In genomic region chr10:6163364-6164270, GRCh38 we compare ENCODE assay signal across 1 cellular context.
TF ChIP-seq lines count a peak whose summit lies in the region.

No MANE protein-coding gene starts in this region.

TF ChIP-seq in K562, 482 proteins besides CTCF, POLR2A, EP300 and RAD21 (continued from another document and continues in another):
- TF ChIP-seq FOSL1 (tag; conservative IDR thresholded peaks at IDR 0.05) (peak; percentile 29; the same call in 1 of the 2 replicates), EHMT2 (IDR thresholded peaks at IDR 0.05) (no peak), ZNF282 (CRISPR knock-in tag; IDR thresholded peaks at IDR 0.05) (peak; percentile 94; the same call in 1 of the 2 replicates), DNMT1 (IDR thresholded peaks at IDR 0.05) (no peak), HOMEZ (CRISPR knock-in tag; IDR thresholded peaks at IDR 0.05) (no peak), NFRKB (IDR thresholded peaks at IDR 0.05; ENCODE audit: low read depth) (peak; percentile 68), TEAD1 (CRISPR knock-in tag; IDR thresholded peaks at IDR 0.05) (0 out of 4 replicates have a peak, but pooled peaks of 1 of the 2 experiments have one; percentile 26), BCOR (IDR thresholded peaks at IDR 0.05) (no peak), HNRNPH1 (optimal IDR thresholded peaks at IDR 0.05; ENCODE audit: low read depth, low read length) (no peak), C11orf30 (IDR thresholded peaks at IDR 0.05; ENCODE audit: low read depth) (0 out of 2 replicates have a peak, but pooled peaks have one; percentile 14), GATAD2A (IDR thresholded peaks at IDR 0.05) (no peak), ZNF639 (CRISPR knock-in tag; conservative IDR thresholded peaks at IDR 0.05 in 1 of 2, IDR thresholded peaks at IDR 0.05 in 1 of 2) (peak in 1 of 2 experiments; percentile 90; a peak in 2 of 4 replicates), CREB3L1 (IDR thresholded peaks at IDR 0.05; ENCODE audit: borderline replicate concordance, low read depth) (0 out of 2 replicates have a peak, but pooled peaks have one; percentile 51), U2AF1 (optimal IDR thresholded peaks at IDR 0.05; ENCODE audit: low read depth, low read length) (peak; percentile 47), HNRNPLL (IDR thresholded peaks at IDR 0.05; ENCODE audit: low read depth, low read length, poor library complexity, severe bottlenecking) (peak; percentile 14), E2F5 (CRISPR knock-in tag; IDR thresholded peaks at IDR 0.05) (no peak), ILF3 (IDR thresholded peaks at IDR 0.05; ENCODE audit: borderline replicate concordance) (no peak), ZNF584 (CRISPR knock-in tag; IDR thresholded peaks at IDR 0.05; ENCODE audit: low read depth) (peak; percentile 74; the same call in 1 of the 2 replicates), MYC (IDR thresholded peaks at IDR 0.05; ENCODE audit: low read depth, low read length) (peak; percentile 98), MYC (CRISPR knock-in tag; IDR thresholded peaks at IDR 0.05; ENCODE audit: borderline replicate concordance, low read depth) (peak; percentile 43; the same call in 1 of the 2 replicates), HIVEP1 (CRISPR knock-in tag; IDR thresholded peaks at IDR 0.05) (no peak), POLR2AphosphoS5 (IDR thresholded peaks at IDR 0.05; ENCODE audit: control insufficient read depth, insufficient read depth, low read depth, low read length) (peak; percentile 85), KAT7 (CRISPR knock-in tag; IDR thresholded peaks at IDR 0.05; ENCODE audit: borderline replicate concordance) (0 out of 2 replicates have a peak, but pooled peaks have one; percentile 18), TOE1 (IDR thresholded peaks at IDR 0.05; ENCODE audit: borderline replicate concordance) (peak; percentile 52), TOE1 (CRISPR knock-in tag; IDR thresholded peaks at IDR 0.05; ENCODE audit: borderline replicate concordance, low read depth) (no peak), NR2C2 (CRISPR knock-in tag; IDR thresholded peaks at IDR 0.05) (0 out of 2 replicates have a peak, but pooled peaks have one; percentile 7), NR2C2 (tag; IDR thresholded peaks at IDR 0.05) (peak; percentile 83), NCOA4 (IDR thresholded peaks at IDR 0.05; ENCODE audit: partially characterized antibody) (no peak), RBM22 (IDR thresholded peaks at IDR 0.05; ENCODE audit: low read depth, low read length, poor library complexity, severe bottlenecking) (peak; percentile 51), PHB (CRISPR knock-in tag; IDR thresholded peaks at IDR 0.05) (no peak), FOXP1 (CRISPR knock-in tag; IDR thresholded peaks at IDR 0.05) (no peak; the same call in 1 of the 2 replicates), BCLAF1 (IDR thresholded peaks at IDR 0.05; ENCODE audit: borderline replicate concordance in 1 of 2, control insufficient read depth in 1 of 2, low read depth in 2 of 2, low read length in 1 of 2) (peak in 1 of 2 experiments; percentile 74; a peak in 1 of 4 replicates), MITF (IDR thresholded peaks at IDR 0.05) (peak; percentile 75), E2F1 (CRISPR knock-in tag; IDR thresholded peaks at IDR 0.05) (peak; percentile 73; the same call in 1 of the 2 replicates), PML (IDR thresholded peaks at IDR 0.05; ENCODE audit: low read length) (peak; percentile 57; the same call in 1 of the 2 replicates), GTF3C2 (IDR thresholded peaks at IDR 0.05; ENCODE audit: borderline replicate concordance, extremely low read depth, insufficient read length) (no peak), PHF8 (IDR thresholded peaks at IDR 0.05; ENCODE audit: borderline replicate concordance, low read length) (peak; percentile 85), ZNF398 (CRISPR knock-in tag; IDR thresholded peaks at IDR 0.05) (no peak), ZZZ3 (IDR thresholded peaks at IDR 0.05) (peak; percentile 61; the same call in 1 of the 2 replicates), HDAC1 (IDR thresholded peaks at IDR 0.05) (peak in 1 of 2 experiments; percentile 70; a peak in 2 of 4 replicates), NR4A1 (CRISPR knock-in tag; IDR thresholded peaks at IDR 0.05) (peak; percentile 10; the same call in 1 of the 2 replicates), NR4A1 (tag; IDR thresholded peaks at IDR 0.05) (0 out of 2 replicates have a peak, but pooled peaks have one; percentile 29), TRIM24 (IDR thresholded peaks at IDR 0.05) (peak in 1 of 2 experiments; percentile 14; a peak in 1 of 4 replicates), CEBPG (CRISPR knock-in tag; IDR thresholded peaks at IDR 0.05) (no peak), CEBPG (tag; conservative IDR thresholded peaks at IDR 0.05 in 1 of 2, IDR thresholded peaks at IDR 0.05 in 1 of 2) (0 out of 4 replicates have a peak, but pooled peaks of 1 of the 2 experiments have one; percentile 14), RBM25 (IDR thresholded peaks at IDR 0.05; ENCODE audit: low read depth, low read length, severe bottlenecking) (peak; percentile 41), THRAP3 (IDR thresholded peaks at IDR 0.05; ENCODE audit: borderline replicate concordance) (no peak), KLF1 (tag; IDR thresholded peaks at IDR 0.05) (peak; percentile 89), JUND (IDR thresholded peaks at IDR 0.05; ENCODE audit: borderline replicate concordance, low read depth, low read length) (peak; percentile 65), JUND (tag; IDR thresholded peaks at IDR 0.05; ENCODE audit: borderline replicate concordance, low read depth, low read length) (no peak)
